Comparison of ENCODE assay signal across 6 cellular contexts in the genomic region with DNA sequence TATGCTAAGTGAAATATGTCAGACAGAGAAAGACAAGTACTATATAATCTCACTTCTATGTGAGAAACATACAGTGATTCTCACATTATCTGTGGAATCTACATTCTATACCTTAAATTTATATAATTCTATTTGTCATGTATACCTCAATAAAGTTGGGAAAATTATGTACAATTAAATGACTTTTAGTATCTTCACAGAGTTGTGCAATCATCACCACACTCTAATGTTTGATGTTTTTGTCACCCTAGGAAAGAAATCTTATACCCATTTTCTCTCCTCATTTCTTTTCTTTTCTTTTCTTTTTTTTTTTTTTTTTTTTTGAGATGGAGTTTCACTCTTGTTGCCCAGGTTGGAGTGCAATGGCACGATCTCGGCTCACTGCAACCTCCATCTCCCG. TPM values are rescaled to one million over a fixed set of nuclear protein-coding genes. Genes with fewer than 3 reads are reported as not detected.
"Had no signal": no experiment of that assay in that cellular context is flagged by ENCODE, and none has a peak within 500 bp of the region (broad histone marks: within the 10 kb centered on the region; RNA-seq: fewer than 3 reads in every experiment).

No MANE protein-coding gene starts in this region.

- DNase-seq: KBM-7, KG1 had no signal

- H3K27ac ChIP-seq: HL-60, KMS-11 had no signal

- H3K9ac ChIP-seq: KMS-11 had no signal

- FAIRE-seq: HTR-8/SVneo had no signal

- H3K4me2 ChIP-seq: KMS-11 had no signal

RNA-seq across cellular contexts. Expression of gene TINAGL1, which starts 37.0 kb away (rescaled TPM):
- polyA plus RNA-seq: IgD-negative memory B cell had no signal
